In genomic region chr7:99073839-99074446, GRCh38 we compare ENCODE assay signal across 25 cellular contexts.
"Had no signal": no experiment of that assay in that cellular context is flagged by ENCODE, and none has a peak within 500 bp of the region (broad histone marks: within the 10 kb centered on the region; RNA-seq: fewer than 3 reads in every experiment).

No MANE protein-coding gene starts in this region.

- H3K27me3 ChIP-seq: neural progenitor cell, ovary, right lobe of liver, sigmoid colon, stomach, thyroid gland, tibial nerve, upper lobe of left lung, vagina had no signal

- ATAC-seq: natural killer cell; right cardiac atrium; right lobe of liver; stimulated activated effector memory CD8-positive, alpha-beta T cell treated with anti-CD3 and anti-CD28 coated beads, Interleukin-12 subunit alpha, Interleukin-12 subunit beta, amount 100 ng/mL, for 72 hours; stimulated activated naive B cell treated with anti-CD40 and anti-IgM and Interleukin-4, amounts not matched to agents 10 μg/mL and 1 μg/mL and 100 μg/mL, for 72 hours had no signal

- H3K36me3 ChIP-seq: neural progenitor cell, ovary, right lobe of liver, sigmoid colon, thoracic aorta, thyroid gland, tibial nerve, upper lobe of left lung, vagina had no signal

- H3K4me1 ChIP-seq: parathyroid adenoma, thyroid gland had no signal

- H3K4me3 ChIP-seq: neural progenitor cell, ovary, right lobe of liver, sigmoid colon, stomach, thoracic aorta, thyroid gland, tibial nerve, upper lobe of left lung, vagina had no signal

- DNase-seq: natural killer cell; occipital lobe; ovary; posterior cingulate gyrus; retina; right cardiac atrium; right lobe of liver; sigmoid colon; small intestine; stimulated activated CD4-positive, alpha-beta T cell treated with anti-CD3 and anti-CD28 coated beads, Interleukin-15, amount 100 ng/mL, for 24 hours; stimulated activated CD4-positive, alpha-beta T cell treated with anti-CD3 and anti-CD28 coated beads, Interleukin-2, amount 100 ng/mL, for 24 hours; stimulated activated CD4-positive, alpha-beta T cell treated with anti-CD3 and anti-CD28 coated beads, Interleukin-2, amount 100 ng/mL, for 48 hours; stimulated activated CD4-positive, alpha-beta T cell treated with anti-CD3 and anti-CD28 coated beads, Interleukin-4, amount 100 ng/mL, for 24 hours; stimulated activated naive B cell treated with anti-CD40 and anti-IgM and Interleukin-4, amounts not matched to agents 10 μg/mL and 1 μg/mL and 100 μg/mL, for 72 hours; stimulated activated naive CD4-positive, alpha-beta T cell treated with Interleukin-2 at 50 U/mL for 16 hours; stomach; thyroid gland; trophoblast cell; upper lobe of left lung had no signal

- H3K4me2 ChIP-seq: neural progenitor cell had no signal

- H3K9me3 ChIP-seq: ovary, right lobe of liver, sigmoid colon, stomach, thoracic aorta, thyroid gland, tibial nerve, upper lobe of left lung, vagina had no signal

- H3K27ac ChIP-seq: neural progenitor cell, ovary, parathyroid adenoma, right lobe of liver, sigmoid colon, stomach, thoracic aorta, thyroid gland, tibial nerve, upper lobe of left lung, vagina had no signal

- H2AFZ ChIP-seq: neural progenitor cell, parathyroid adenoma had no signal
